In genomic region chr20:12306107-12306506, GRCh38 we compare ENCODE assay signal across 27 cellular contexts.
DNase-seq lines count a peak whose midpoint lies in the region; ATAC-seq, FAIRE-seq and TF ChIP-seq lines count a peak whose summit lies in the region.
"Had no signal": no experiment of that assay in that cellular context is flagged by ENCODE, and none has a peak within 500 bp of the region (broad histone marks: within the 10 kb centered on the region; RNA-seq: fewer than 3 reads in every experiment).

No MANE protein-coding gene starts in this region.

- no peak for FAIRE-seq in frontal cortex (lab: Jason Lieb, UNC)
- FAIRE-seq: endometrium, GM12891 had no signal

- ATAC-seq in HG03432 (IDR thresholded peaks at IDR 0.05; ENCODE audit: unreplicated experiment) = no peak
- ATAC-seq: activated CD4-positive, alpha-beta T cell treated with anti-CD3 and anti-CD28 coated beads for 36 hours; Panc1; stimulated activated memory B cell treated with anti-CD40 and anti-IgM and Interleukin-4, amounts not matched to agents 10 μg/mL and 1 μg/mL and 100 μg/mL, for 72 hours had no signal

- no peak for TF ChIP-seq CTCF in left ventricle myocardium inferior (IDR thresholded peaks at IDR 0.05; ENCODE audit: borderline replicate concordance)

- no peak overlapping the region for H3K4me3 ChIP-seq in left ventricle myocardium inferior
- H3K4me3 ChIP-seq: adrenal gland, coronary artery, SJSA1, spleen, testis, vagina had no signal

- intact Hi-C loops in left ventricle myocardium inferior (cut with micrococcal nuclease) (no loop called here), cardiac septum (cut with DNase I) (no loop called here)

- peaks cover 19% of the 10 kb centered on the region for H3K4me1 ChIP-seq in left ventricle myocardium inferior
- H3K4me1 ChIP-seq: adrenal gland, SJSA1, spleen, vagina had no signal

- H3K27me3 ChIP-seq in left ventricle myocardium inferior (ENCODE audit: low read depth) = no peaks in the 10 kb centered on the region
- H3K27me3 ChIP-seq: adrenal gland, SJSA1, spleen, testis, vagina had no signal

- H3K36me3 ChIP-seq in left ventricle myocardium inferior = no peaks in the 10 kb centered on the region
- H3K36me3 ChIP-seq: adrenal gland, SJSA1, spleen, vagina had no signal

- peaks cover 19% of the 10 kb centered on the region for H3K9me3 ChIP-seq in left ventricle myocardium inferior (replicated peaks)
- H3K9me3 ChIP-seq: adrenal gland, testis, vagina had no signal

- DNase-seq in left ventricle myocardium inferior (no peak), cardiac septum (ENCODE audit: low spot score) (no peak), amniotic epithelial cell (ENCODE audit: low read depth) (peak; percentile 64), iris pigment epithelial cell (ENCODE audit: low read depth) (peak; percentile 3), HK-2 (ENCODE audit: unreplicated experiment) (no peak), frontal cortex (ENCODE audit: low spot score in 2 of 2) (no peak)
- DNase-seq in activated CD8-positive, alpha-beta memory T cell treated with anti-CD3 and anti-CD28 coated beads for 24 hours = no peak
- DNase-seq: activated CD4-positive, alpha-beta T cell treated with anti-CD3 and anti-CD28 coated beads for 36 hours; activated naive CD4-positive, alpha-beta T cell; activated T-cell treated with anti-CD3 and anti-CD28 coated beads, Interleukin-2, amount 50 U/mL, for 24 hours; adrenal gland; Calu3; H9; naive B cell; spleen; stimulated activated CD4-positive, alpha-beta T cell treated with anti-CD3 and anti-CD28 coated beads, Interleukin-2, amount 100 ng/mL, for 48 hours; T-helper 1 cell; testis had no signal

- peak overlapping the region; percentile 60 for H3K27ac ChIP-seq in left ventricle myocardium inferior (replicated peaks)
- H3K27ac ChIP-seq: adrenal gland, C4-2B, coronary artery, SJSA1, spleen, vagina had no signal

Comparison
In these comparisons a context has a peak if more than half of its experiments do, and no peak if none do; other contexts are left out.
1. DNase-seq: peak in amniotic epithelial cell (single experiment) and iris pigment epithelial cell (single experiment); none in left ventricle myocardium inferior (single experiment), cardiac septum (single experiment), HK-2 (single experiment), activated CD8-positive, alpha-beta memory T cell treated with anti-CD3 and anti-CD28 coated beads for 24 hours (single experiment) and frontal cortex (0 of 2).